8 cellular contexts compared by ENCODE assay signal in the genomic region with DNA sequence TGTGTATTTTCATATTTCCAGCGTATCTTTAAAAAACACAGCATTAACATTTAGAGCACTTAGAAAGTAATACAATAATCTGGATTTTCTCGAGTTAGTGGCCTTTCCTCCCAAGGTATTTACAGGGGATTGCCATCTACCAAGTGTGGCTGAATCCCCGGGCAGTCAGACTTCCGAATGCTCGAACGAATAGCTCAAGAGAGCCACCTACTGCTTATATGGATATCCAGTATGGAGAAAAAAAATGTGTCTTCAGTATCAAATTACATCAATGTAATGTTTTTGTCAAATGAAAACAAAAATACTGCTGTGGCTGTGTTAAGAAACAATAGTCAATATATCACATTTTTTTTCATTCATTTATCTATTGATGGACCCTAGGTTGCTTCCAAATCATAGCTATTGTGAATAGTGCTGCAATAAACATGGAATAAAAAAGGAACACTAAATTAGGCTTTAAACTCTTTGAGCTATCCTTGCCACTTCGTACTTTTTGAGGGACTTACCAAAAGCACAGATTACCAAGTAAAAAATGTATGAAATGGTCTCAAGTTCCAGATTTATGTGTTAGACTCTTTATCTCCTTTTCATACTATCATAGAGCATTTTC.
DNase-seq lines count a peak whose midpoint lies in the region; TF ChIP-seq lines count a peak whose summit lies in the region.

No MANE protein-coding gene starts in this region.

- peak; percentile 16 for TF ChIP-seq CTCF in GM10248 (IDR thresholded peaks at IDR 0.05; ENCODE audit: control extremely low read depth, extremely low read depth, low read depth, missing control alignments)

- H3K36me3 ChIP-seq in SJSA1: no peaks in the 10 kb centered on the region

- no peaks in the 10 kb centered on the region for H3K9me3 Mint-ChIP-seq in activated CD4-positive, alpha-beta memory T cell treated with anti-CD3 and anti-CD28 coated beads for 36 hours

- H3K27ac Mint-ChIP-seq in activated CD4-positive, alpha-beta memory T cell treated with anti-CD3 and anti-CD28 coated beads for 36 hours: no peak overlapping the region

- intact Hi-C loops in posterior cingulate gyrus (cut with DNase I): loop anchor here (2.0 kb wide), 2 partner anchors 679 to 977 kb away; no protein-coding TSS in a partner anchor
- intact Hi-C loops in activated CD4-positive, alpha-beta memory T cell treated with anti-CD3 and anti-CD28 coated beads for 36 hours (cut with micrococcal nuclease): loop anchor here (2.0 kb wide), 1 partner anchor 977 kb away; no protein-coding TSS in a partner anchor

- H3K36me3 Mint-ChIP-seq in activated CD4-positive, alpha-beta memory T cell treated with anti-CD3 and anti-CD28 coated beads for 36 hours: no peaks in the 10 kb centered on the region

- H3K4me1 ChIP-seq in SJSA1 (replicated peaks): no peaks in the 10 kb centered on the region

- H3K4me3 Mint-ChIP-seq in activated CD4-positive, alpha-beta memory T cell treated with anti-CD3 and anti-CD28 coated beads for 36 hours: no peak overlapping the region

- H3K27me3 Mint-ChIP-seq in activated CD4-positive, alpha-beta memory T cell treated with anti-CD3 and anti-CD28 coated beads for 36 hours: no peaks in the 10 kb centered on the region

- no peaks in the 10 kb centered on the region for H3K27me3 ChIP-seq in SJSA1 (replicated peaks)

- peak; percentile 7 for DNase-seq in GM10248 (ENCODE audit: extremely low spot score)
- peak; percentile 77 for DNase-seq in M059J (ENCODE audit: low read depth)
- DNase-seq in SJSA1 (ENCODE audit: low read depth in 1 of 2, low spot score in 2 of 2): peak; percentile 40 to 47
- DNase-seq in fibroblast of peridontal ligament (ENCODE audit: extremely low read depth): peak; percentile 86
- peak in 6 of 10 donors; percentile 22 to 85 (median 28) for DNase-seq in posterior cingulate gyrus
- DNase-seq in activated CD4-positive, alpha-beta memory T cell treated with anti-CD3 and anti-CD28 coated beads for 36 hours: no peak
- DNase-seq in activated CD8-positive, alpha-beta memory T cell treated with anti-CD3 and anti-CD28 coated beads, Interleukin-2, amount 50 U/mL, for 48 hours: no peak
- no peak for DNase-seq in effector CD8-positive, alpha-beta T cell (lab: John Stamatoyannopoulos, UW)

- CTCF ChIA-PET in GM10248 (lab: Yijun Ruan, JAX): interaction anchor here (0.7 to 3.0 kb wide), 7 partner anchors 10 to 1134 kb away, joined by 3 to 26 read pairs (median 3); no protein-coding TSS in a partner anchor
- CTCF ChIA-PET in activated CD4-positive, alpha-beta memory T cell treated with anti-CD3 and anti-CD28 coated beads for 36 hours (lab: Charles Lee): interaction anchor here (0.8 kb wide), 1 partner anchor 978 kb away, joined by 4 read pairs; no protein-coding TSS in a partner anchor

- POLR2A ChIA-PET in GM10248 (lab: Yijun Ruan, JAX): no interaction called here
- POLR2A ChIA-PET in activated CD4-positive, alpha-beta memory T cell treated with anti-CD3 and anti-CD28 coated beads for 36 hours (lab: Charles Lee): no interaction called here

- H3K4me1 Mint-ChIP-seq in activated CD4-positive, alpha-beta memory T cell treated with anti-CD3 and anti-CD28 coated beads for 36 hours (ENCODE audit: low read depth): no peaks in the 10 kb centered on the region

- no peaks in the 10 kb centered on the region for H3K9me3 ChIP-seq in SJSA1 (replicated peaks)

- H3K27ac ChIP-seq in SJSA1: no peak overlapping the region

- no peak overlapping the region for H3K4me3 ChIP-seq in SJSA1

Comparison
In these comparisons a context has a peak if more than half of its experiments do, and no peak if none do; other contexts are left out.
1. DNase-seq: peak in GM10248 (single experiment), M059J (single experiment), SJSA1 (2 of 2), fibroblast of peridontal ligament (single experiment) and posterior cingulate gyrus (6 of 10); none in activated CD4-positive, alpha-beta memory T cell treated with anti-CD3 and anti-CD28 coated beads for 36 hours (single experiment), activated CD8-positive, alpha-beta memory T cell treated with anti-CD3 and anti-CD28 coated beads, Interleukin-2, amount 50 U/mL, for 48 hours (single experiment) and effector CD8-positive, alpha-beta T cell (single experiment).